1 cellular context compared by ENCODE assay signal in the genomic region with DNA sequence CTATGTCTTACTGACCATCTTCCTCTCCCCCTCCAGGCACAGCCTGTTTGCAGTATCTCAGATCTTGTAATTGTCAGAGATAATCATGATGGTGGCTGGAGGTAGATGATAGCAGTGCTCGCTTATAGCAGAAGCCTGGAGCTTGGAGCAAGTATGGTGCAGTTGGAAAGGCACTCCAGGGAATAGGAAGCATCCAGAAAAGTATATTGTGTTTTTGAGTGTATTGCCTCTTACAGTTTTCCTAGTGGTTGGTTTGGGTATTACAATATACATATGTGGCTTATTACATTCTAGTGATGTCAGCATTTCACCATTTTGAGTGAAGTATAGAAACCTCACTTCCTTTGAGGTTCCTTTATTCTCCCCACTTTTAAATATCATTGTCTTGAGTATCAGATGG.
TF ChIP-seq lines count a peak whose summit lies in the region.

No MANE protein-coding gene starts in this region.

TF ChIP-seq in GM12878, 131 proteins besides CTCF, POLR2A, EP300 and RAD21 (continued from another document):
- no peak for TF ChIP-seq SMAD5 (IDR thresholded peaks at IDR 0.05; ENCODE audit: low read depth)
- no peak for TF ChIP-seq BRCA1 (IDR thresholded peaks at IDR 0.05; ENCODE audit: low read depth, low read length)
- no peak for TF ChIP-seq ZZZ3 (IDR thresholded peaks at IDR 0.05; ENCODE audit: control insufficient read depth, insufficient read length, low read depth)
- TF ChIP-seq, protein P1, sequence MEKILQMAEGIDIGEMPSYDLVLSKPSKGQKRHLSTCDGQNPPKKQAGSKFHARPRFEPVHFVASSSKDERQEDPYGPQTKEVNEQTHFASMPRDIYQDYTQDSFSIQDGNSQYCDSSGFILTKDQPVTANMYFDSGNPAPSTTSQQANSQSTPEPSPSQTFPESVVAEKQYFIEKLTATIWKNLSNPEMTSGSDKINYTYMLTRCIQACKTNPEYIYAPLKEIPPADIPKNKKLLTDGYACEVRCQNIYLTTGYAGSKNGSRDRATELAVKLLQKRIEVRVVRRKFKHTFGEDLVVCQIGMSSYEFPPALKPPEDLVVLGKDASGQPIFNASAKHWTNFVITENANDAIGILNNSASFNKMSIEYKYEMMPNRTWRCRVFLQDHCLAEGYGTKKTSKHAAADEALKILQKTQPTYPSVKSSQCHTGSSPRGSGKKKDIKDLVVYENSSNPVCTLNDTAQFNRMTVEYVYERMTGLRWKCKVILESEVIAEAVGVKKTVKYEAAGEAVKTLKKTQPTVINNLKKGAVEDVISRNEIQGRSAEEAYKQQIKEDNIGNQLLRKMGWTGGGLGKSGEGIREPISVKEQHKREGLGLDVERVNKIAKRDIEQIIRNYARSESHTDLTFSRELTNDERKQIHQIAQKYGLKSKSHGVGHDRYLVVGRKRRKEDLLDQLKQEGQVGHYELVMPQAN (conservative IDR thresholded peaks at IDR 0.05): no peak
- TF ChIP-seq MXI1 (IDR thresholded peaks at IDR 0.05; ENCODE audit: low read depth, low read length): no peak
- no peak for TF ChIP-seq SIX5 (IDR thresholded peaks at IDR 0.05; ENCODE audit: low read depth, low read length, severe bottlenecking)
- no peak for TF ChIP-seq CEBPB (IDR thresholded peaks at IDR 0.05; ENCODE audit: borderline replicate concordance in 1 of 2, low read depth in 2 of 2, low read length in 2 of 2)
- no peak for TF ChIP-seq KDM1A (IDR thresholded peaks at IDR 0.05; ENCODE audit: borderline replicate concordance)
- TF ChIP-seq PAX8 (IDR thresholded peaks at IDR 0.05): no peak
- TF ChIP-seq, protein P2, sequence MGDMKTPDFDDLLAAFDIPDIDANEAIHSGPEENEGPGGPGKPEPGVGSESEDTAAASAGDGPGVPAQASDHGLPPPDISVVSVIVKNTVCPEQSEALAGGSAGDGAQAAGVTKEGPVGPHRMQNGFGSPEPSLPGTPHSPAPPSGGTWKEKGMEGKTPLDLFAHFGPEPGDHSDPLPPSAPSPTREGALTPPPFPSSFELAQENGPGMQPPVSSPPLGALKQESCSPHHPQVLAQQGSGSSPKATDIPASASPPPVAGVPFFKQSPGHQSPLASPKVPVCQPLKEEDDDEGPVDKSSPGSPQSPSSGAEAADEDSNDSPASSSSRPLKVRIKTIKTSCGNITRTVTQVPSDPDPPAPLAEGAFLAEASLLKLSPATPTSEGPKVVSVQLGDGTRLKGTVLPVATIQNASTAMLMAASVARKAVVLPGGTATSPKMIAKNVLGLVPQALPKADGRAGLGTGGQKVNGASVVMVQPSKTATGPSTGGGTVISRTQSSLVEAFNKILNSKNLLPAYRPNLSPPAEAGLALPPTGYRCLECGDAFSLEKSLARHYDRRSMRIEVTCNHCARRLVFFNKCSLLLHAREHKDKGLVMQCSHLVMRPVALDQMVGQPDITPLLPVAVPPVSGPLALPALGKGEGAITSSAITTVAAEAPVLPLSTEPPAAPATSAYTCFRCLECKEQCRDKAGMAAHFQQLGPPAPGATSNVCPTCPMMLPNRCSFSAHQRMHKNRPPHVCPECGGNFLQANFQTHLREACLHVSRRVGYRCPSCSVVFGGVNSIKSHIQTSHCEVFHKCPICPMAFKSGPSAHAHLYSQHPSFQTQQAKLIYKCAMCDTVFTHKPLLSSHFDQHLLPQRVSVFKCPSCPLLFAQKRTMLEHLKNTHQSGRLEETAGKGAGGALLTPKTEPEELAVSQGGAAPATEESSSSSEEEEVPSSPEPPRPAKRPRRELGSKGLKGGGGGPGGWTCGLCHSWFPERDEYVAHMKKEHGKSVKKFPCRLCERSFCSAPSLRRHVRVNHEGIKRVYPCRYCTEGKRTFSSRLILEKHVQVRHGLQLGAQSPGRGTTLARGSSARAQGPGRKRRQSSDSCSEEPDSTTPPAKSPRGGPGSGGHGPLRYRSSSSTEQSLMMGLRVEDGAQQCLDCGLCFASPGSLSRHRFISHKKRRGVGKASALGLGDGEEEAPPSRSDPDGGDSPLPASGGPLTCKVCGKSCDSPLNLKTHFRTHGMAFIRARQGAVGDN (IDR thresholded peaks at IDR 0.05): no peak
- no peak for TF ChIP-seq DPF2 (IDR thresholded peaks at IDR 0.05)
- TF ChIP-seq MYB (IDR thresholded peaks at IDR 0.05; ENCODE audit: borderline replicate concordance, low read depth, low read length): no peak
- TF ChIP-seq TCF3 (IDR thresholded peaks at IDR 0.05; ENCODE audit: borderline replicate concordance, insufficient read depth, low read depth, low read length): no peak
- no peak for TF ChIP-seq TCF12 (IDR thresholded peaks at IDR 0.05; ENCODE audit: low read depth, low read length)
- TF ChIP-seq, protein P3, sequence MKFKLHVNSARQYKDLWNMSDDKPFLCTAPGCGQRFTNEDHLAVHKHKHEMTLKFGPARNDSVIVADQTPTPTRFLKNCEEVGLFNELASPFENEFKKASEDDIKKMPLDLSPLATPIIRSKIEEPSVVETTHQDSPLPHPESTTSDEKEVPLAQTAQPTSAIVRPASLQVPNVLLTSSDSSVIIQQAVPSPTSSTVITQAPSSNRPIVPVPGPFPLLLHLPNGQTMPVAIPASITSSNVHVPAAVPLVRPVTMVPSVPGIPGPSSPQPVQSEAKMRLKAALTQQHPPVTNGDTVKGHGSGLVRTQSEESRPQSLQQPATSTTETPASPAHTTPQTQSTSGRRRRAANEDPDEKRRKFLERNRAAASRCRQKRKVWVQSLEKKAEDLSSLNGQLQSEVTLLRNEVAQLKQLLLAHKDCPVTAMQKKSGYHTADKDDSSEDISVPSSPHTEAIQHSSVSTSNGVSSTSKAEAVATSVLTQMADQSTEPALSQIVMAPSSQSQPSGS (IDR thresholded peaks at IDR 0.05; ENCODE audit: low read length): no peak
- no peak for TF ChIP-seq PAX5 (IDR thresholded peaks at IDR 0.05; ENCODE audit: borderline replicate concordance, low read depth, low read length)
